ENCODE assay signal across 15 cellular contexts in the genomic region with DNA sequence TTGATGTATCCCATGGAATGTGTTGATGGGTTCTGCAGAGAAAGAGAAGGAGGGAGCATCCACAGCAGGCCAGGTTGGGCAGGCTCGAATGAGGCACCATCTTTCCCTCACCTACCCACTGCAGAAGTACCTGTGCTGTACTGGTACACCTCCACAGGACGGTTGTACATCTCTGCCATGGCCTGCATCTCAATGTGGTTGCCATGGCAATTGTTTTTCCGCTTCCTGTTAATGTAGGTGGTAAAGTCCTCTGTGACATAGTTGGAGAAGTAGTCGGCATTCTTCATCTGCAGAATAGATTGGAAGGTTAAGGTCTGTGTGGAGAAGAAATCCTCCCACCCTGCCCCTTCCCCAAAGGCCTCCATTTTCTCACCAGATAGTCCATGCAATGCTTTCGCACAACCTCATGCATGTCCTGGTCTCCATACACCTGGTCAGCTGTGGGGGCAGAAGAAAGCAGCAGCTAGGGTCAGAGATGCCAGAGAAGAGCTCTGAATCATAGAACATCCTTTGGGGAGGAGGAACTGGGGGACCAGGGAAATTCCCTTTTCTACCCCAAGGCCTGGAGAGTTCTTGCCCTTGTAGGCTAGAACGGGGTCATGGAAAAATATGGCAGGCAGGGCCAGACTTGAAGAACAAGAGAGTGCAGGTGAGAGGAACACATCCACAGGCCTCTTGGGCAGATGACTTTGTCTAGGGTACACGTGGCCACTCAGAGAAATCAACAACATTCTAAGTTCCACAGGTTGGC.
DNase-seq lines count a peak whose midpoint lies in the region; TF ChIP-seq lines count a peak whose summit lies in the region.
"Had no signal": no experiment of that assay in that cellular context is flagged by ENCODE, and none has a peak within 500 bp of the region (broad histone marks: within the 10 kb centered on the region; RNA-seq: fewer than 3 reads in every experiment).

No MANE protein-coding gene starts in this region.

- no peak overlapping the region; the same call in 1 of the 2 replicates for H3K9ac ChIP-seq in MM.1S (ENCODE audit: low read length)

- H3K9me2 ChIP-seq in MM.1S (replicated peaks; ENCODE audit: insufficient read depth, low read length) = no peaks in the 10 kb centered on the region

- no peak overlapping the region for H3K4me2 ChIP-seq in MM.1S (ENCODE audit: low read depth, low read length)

- TF ChIP-seq CTCF in MM.1S (IDR thresholded peaks at IDR 0.05; ENCODE audit: low read length) = no peak
- no peak for TF ChIP-seq CTCF in nephron progenitor cell (IDR thresholded peaks at IDR 0.05)
- no peak for TF ChIP-seq CTCF in RWPE1 (conservative IDR thresholded peaks at IDR 0.05; ENCODE audit: low read depth)

- no peak overlapping the region for H2AFZ ChIP-seq in MM.1S (ENCODE audit: low read length)

- no peaks in the 10 kb centered on the region for H3K27me3 Mint-ChIP-seq in activated naive CD4-positive, alpha-beta T cell treated with anti-CD3 and anti-CD28 coated beads, Interleukin-2, amount 10 ng/mL, durations not matched to agents 7 days and 5 days
- H3K27me3 Mint-ChIP-seq in nephron progenitor cell (ENCODE audit: low read depth, poor library complexity) = no peaks in the 10 kb centered on the region
- H3K27me3 Mint-ChIP-seq: progenitor cell of endocrine pancreas had no signal

- H3K27ac ChIP-seq in MM.1S (ENCODE audit: low read length) (peak overlapping the region; percentile 92), RWPE1 (no peak overlapping the region)
- H3K27ac ChIP-seq: breast epithelium, testis had no signal

- POLR2A ChIA-PET in RWPE1 (lab: Yijun Ruan, JAX; ENCODE audit: low non-redundant PET) = no interaction called here

- H3K9me3 ChIP-seq in MM.1S (replicated peaks; ENCODE audit: insufficient read depth, low read length) = no peaks in the 10 kb centered on the region
- H3K9me3 ChIP-seq: breast epithelium, testis had no signal

- H3K36me3 Mint-ChIP-seq in activated naive CD4-positive, alpha-beta T cell treated with anti-CD3 and anti-CD28 coated beads, Interleukin-2, amount 10 ng/mL, durations not matched to agents 7 days and 5 days = peaks cover 42% of the 10 kb centered on the region
- peaks cover 62% of the 10 kb centered on the region for H3K36me3 Mint-ChIP-seq in nephron progenitor cell (ENCODE audit: low read depth)

- no peaks in the 10 kb centered on the region for H4K20me1 ChIP-seq in MM.1S (ENCODE audit: insufficient read depth, low read length)

- no peaks in the 10 kb centered on the region for H3K36me3 ChIP-seq in MM.1S (replicated peaks; ENCODE audit: insufficient read depth, low read length)
- H3K36me3 ChIP-seq: breast epithelium had no signal

- H3K9me3 Mint-ChIP-seq in activated naive CD4-positive, alpha-beta T cell treated with anti-CD3 and anti-CD28 coated beads, Interleukin-2, amount 10 ng/mL, durations not matched to agents 7 days and 5 days = no peaks in the 10 kb centered on the region
- peaks cover 38% of the 10 kb centered on the region for H3K9me3 Mint-ChIP-seq in nephron progenitor cell

- no peak overlapping the region for H3K4me3 Mint-ChIP-seq in activated naive CD4-positive, alpha-beta T cell treated with anti-CD3 and anti-CD28 coated beads, Interleukin-2, amount 10 ng/mL, durations not matched to agents 7 days and 5 days
- no peak overlapping the region for H3K4me3 Mint-ChIP-seq in nephron progenitor cell

- H3F3A ChIP-seq in MM.1S (ENCODE audit: insufficient read depth, low read length) = peaks cover 53% of the 10 kb centered on the region

- DNase-seq in activated CD4-positive, alpha-beta T cell treated with anti-CD3 and anti-CD28 coated beads for 48 hours = peak; percentile 44
- no peak for DNase-seq in activated CD4-positive, alpha-beta T cell treated with anti-CD3 and anti-CD28 coated beads, Interleukin-2, amount 50 U/mL, for 4 hours
- DNase-seq in MM.1S (no peak), nephron progenitor cell (no peak), RWPE1 (ENCODE audit: low spot score) (no peak), medulla oblongata (ENCODE audit: extremely low spot score) (no peak), C1 segment of cervical spinal cord (lab: John Stamatoyannopoulos, UW) (no peak)
- peak; percentile 54 for DNase-seq in activated naive CD4-positive, alpha-beta T cell treated with anti-CD3 and anti-CD28 coated beads, Interleukin-2, amount 10 ng/mL, durations not matched to agents 7 days and 5 days
- DNase-seq: 8988T; activated CD4-positive, CD25-positive, alpha-beta regulatory T cell; activated gamma-delta T cell treated with Interleukin-2 at 50 U/mL for 16 hours; NCI-H146; testis had no signal

- peaks cover 45% of the 10 kb centered on the region for H3K79me2 ChIP-seq in MM.1S (ENCODE audit: low read length)

- H3K4me1 ChIP-seq in MM.1S (ENCODE audit: low read length) = peaks cover 57% of the 10 kb centered on the region
- H3K4me1 ChIP-seq: breast epithelium, testis had no signal

- H3K27me3 ChIP-seq in MM.1S (replicated peaks; ENCODE audit: insufficient read depth, low read length) = no peaks in the 10 kb centered on the region
- H3K27me3 ChIP-seq: testis had no signal

- H3K4me1 Mint-ChIP-seq in activated naive CD4-positive, alpha-beta T cell treated with anti-CD3 and anti-CD28 coated beads, Interleukin-2, amount 10 ng/mL, durations not matched to agents 7 days and 5 days = peaks cover 64% of the 10 kb centered on the region
- peaks cover 22% of the 10 kb centered on the region for H3K4me1 Mint-ChIP-seq in nephron progenitor cell

- H3K27ac Mint-ChIP-seq in activated naive CD4-positive, alpha-beta T cell treated with anti-CD3 and anti-CD28 coated beads, Interleukin-2, amount 10 ng/mL, durations not matched to agents 7 days and 5 days = peak overlapping the region; percentile 83
- H3K27ac Mint-ChIP-seq in nephron progenitor cell = peak overlapping the region; percentile 39
- H3K27ac Mint-ChIP-seq: progenitor cell of endocrine pancreas had no signal

- no peak overlapping the region for H3K4me3 ChIP-seq in MM.1S (ENCODE audit: low read length)
- H3K4me3 ChIP-seq: breast epithelium, testis had no signal

- CTCF ChIA-PET in activated naive CD4-positive, alpha-beta T cell treated with anti-CD3 and anti-CD28 coated beads, Interleukin-2, amount 10 ng/mL, durations not matched to agents 7 days and 5 days (lab: Charles Lee) = no interaction called here
- CTCF ChIA-PET in RWPE1 (lab: Yijun Ruan, JAX) = no interaction called here

Comparison
In these comparisons a context has a peak if more than half of its experiments do, and no peak if none do; other contexts are left out.
1. DNase-seq: peak in activated CD4-positive, alpha-beta T cell treated with anti-CD3 and anti-CD28 coated beads for 48 hours (single experiment) and activated naive CD4-positive, alpha-beta T cell treated with anti-CD3 and anti-CD28 coated beads, Interleukin-2, amount 10 ng/mL, durations not matched to agents 7 days and 5 days (single experiment); none in activated CD4-positive, alpha-beta T cell treated with anti-CD3 and anti-CD28 coated beads, Interleukin-2, amount 50 U/mL, for 4 hours (0 of 2), MM.1S (single experiment), nephron progenitor cell (single experiment), RWPE1 (single experiment), medulla oblongata (single experiment) and C1 segment of cervical spinal cord (0 of 14).